ENCODE assay signal across 1 cellular context in genomic region chr1:225881081-225882007, GRCh38.
TF ChIP-seq lines count a peak whose summit lies in the region.

No MANE protein-coding gene starts in this region.

TF ChIP-seq in K562, 482 proteins besides CTCF, POLR2A, EP300 and RAD21 (continued from another document):
- TF ChIP-seq ZNF395 (CRISPR knock-in tag; IDR thresholded peaks at IDR 0.05) (no peak), PHTF2 (CRISPR knock-in tag; IDR thresholded peaks at IDR 0.05) (no peak), ESRRA (IDR thresholded peaks at IDR 0.05; ENCODE audit: borderline replicate concordance, low read depth) (no peak; the same call in 1 of the 2 replicates), CREB3L1 (IDR thresholded peaks at IDR 0.05; ENCODE audit: borderline replicate concordance, low read depth) (no peak), FOXA1 (IDR thresholded peaks at IDR 0.05; ENCODE audit: borderline replicate concordance) (no peak), TAF15 (IDR thresholded peaks at IDR 0.05; ENCODE audit: low read depth, low read length) (no peak), UBTF (IDR thresholded peaks at IDR 0.05; ENCODE audit: borderline replicate concordance in 1 of 2, low read depth in 2 of 2, low read length in 2 of 2) (peak in 1 of 2 experiments; percentile 77; a peak in 1 of 4 replicates), PRMT5 (CRISPR knock-in tag; IDR thresholded peaks at IDR 0.05) (no peak), CCAR2 (IDR thresholded peaks at IDR 0.05; ENCODE audit: low read depth, low read length) (no peak), ZNF766 (CRISPR knock-in tag; conservative IDR thresholded peaks at IDR 0.05) (peak; percentile 83; the same call in 1 of the 2 replicates)
TF ChIP-seq in K562: peak in this region for 47.
